Comparison of ENCODE assay signal across 8 cellular contexts in the genomic region with DNA sequence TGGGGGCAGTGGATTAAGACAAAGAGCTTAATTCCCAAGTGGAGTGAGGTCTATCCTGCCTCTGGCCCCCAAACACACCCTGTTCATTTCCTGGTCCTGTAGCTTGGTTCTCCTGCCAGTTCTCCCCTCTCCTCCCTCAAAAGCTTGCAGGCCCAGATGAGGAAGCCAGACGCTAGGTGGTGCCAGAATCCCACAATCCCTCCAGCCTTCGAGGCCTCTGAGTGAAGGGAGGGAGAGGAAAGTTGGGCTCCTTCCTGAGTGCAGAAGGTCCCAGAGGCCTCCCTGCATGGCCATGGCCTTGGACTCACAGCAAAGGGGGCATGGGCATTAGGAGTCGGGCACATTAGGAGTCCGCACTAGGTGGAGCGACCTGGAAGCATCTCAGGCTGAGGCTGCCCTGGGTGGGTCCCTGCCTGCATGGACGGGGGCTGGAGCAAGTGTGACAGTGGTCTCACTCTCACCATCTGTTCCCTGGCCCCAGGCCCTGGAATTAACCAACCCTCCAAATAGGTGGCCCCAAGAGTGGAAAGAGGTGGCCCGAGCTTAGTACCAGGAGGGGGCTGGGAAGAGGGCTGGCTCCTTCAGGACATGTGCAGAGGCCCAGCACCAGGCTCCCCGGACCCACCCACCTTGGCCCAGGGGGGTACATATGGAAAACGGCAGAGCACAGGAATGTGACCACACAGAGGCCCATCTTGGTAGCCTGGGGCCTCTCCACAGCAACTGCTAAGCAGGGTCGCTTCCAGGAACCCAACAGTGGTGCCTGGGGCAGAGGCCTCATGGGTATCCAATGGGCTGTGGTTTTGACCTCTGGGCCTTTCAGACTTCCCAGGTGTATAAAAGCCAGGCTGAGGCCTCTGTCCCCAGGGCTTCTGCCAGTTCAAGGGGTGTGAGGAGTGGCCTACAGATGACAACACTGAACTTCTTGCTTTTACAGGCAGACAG. TPM values are rescaled to one million over a fixed set of nuclear protein-coding genes. Genes with fewer than 3 reads are reported as not detected.
DNase-seq lines count a peak whose midpoint lies in the region; ATAC-seq and TF ChIP-seq lines count a peak whose summit lies in the region.

No MANE protein-coding gene starts in this region.

- DNase-seq in AG10803 (ENCODE audit: low read depth), result peak; percentile 23
- peak; percentile 74 for DNase-seq in NCI-H226
- DNase-seq in activated naive CD8-positive, alpha-beta T cell treated with anti-CD3 and anti-CD28 coated beads, Interleukin-2, amount 50 U/mL, for 24 hours, result no peak
- DNase-seq in iPS DF 6.9 (ENCODE audit: low read depth, low spot score), result peak; percentile 74
- peak; percentile 73 to 74 for DNase-seq in thyroid gland
- DNase-seq in prostate gland (ENCODE audit: low spot score), result no peak
- DNase-seq in gastrocnemius medialis, result no peak

- no peak overlapping the region for H3K4me3 ChIP-seq in AG10803 (ENCODE audit: low read length)
- H3K4me3 ChIP-seq in GM12875 (ENCODE audit: low read depth, low read length), result no peak overlapping the region
- H3K4me3 ChIP-seq in iPS DF 6.9 (ENCODE audit: low read length), result no peak overlapping the region
- no peak overlapping the region for H3K4me3 ChIP-seq in thyroid gland (replicated peaks in 1 of 3)
- no peak overlapping the region for H3K4me3 ChIP-seq in prostate gland
- no peak overlapping the region for H3K4me3 ChIP-seq in gastrocnemius medialis

- no peaks in the 10 kb centered on the region for H3K9me3 ChIP-seq in iPS DF 6.9 (ENCODE audit: control insufficient read depth, insufficient read depth, low read length)
- H3K9me3 ChIP-seq in thyroid gland, result no peaks in the 10 kb centered on the region
- no peaks in the 10 kb centered on the region for H3K9me3 ChIP-seq in prostate gland
- H3K9me3 ChIP-seq in gastrocnemius medialis, result no peaks in the 10 kb centered on the region

- in situ Hi-C loops in gastrocnemius medialis (cut with MboI; ENCODE audit: low sequenced_read_pairs in 4 of 4), result no loop called here

- H3K9me3 Mint-ChIP-seq in activated naive CD8-positive, alpha-beta T cell treated with anti-CD3 and anti-CD28 coated beads, Interleukin-2, amount 50 U/mL, for 24 hours, result no peaks in the 10 kb centered on the region

- H3K27me3 Mint-ChIP-seq in activated naive CD8-positive, alpha-beta T cell treated with anti-CD3 and anti-CD28 coated beads, Interleukin-2, amount 50 U/mL, for 24 hours, result no peaks in the 10 kb centered on the region

- H3K27me3 ChIP-seq in iPS DF 6.9 (ENCODE audit: control insufficient read depth, insufficient read depth, low read length) (no peaks in the 10 kb centered on the region), thyroid gland (no peaks in the 10 kb centered on the region), prostate gland (replicated peaks; ENCODE audit: insufficient read depth) (no peaks in the 10 kb centered on the region), gastrocnemius medialis (no peaks in the 10 kb centered on the region)

- WGBS in iPS DF 6.9 (ENCODE audit: insufficient coverage, insufficient read length), result no CpG with 5 or more reads among the region's 10 CpGs
- 70 to 72% methylated on average over 7 to 10 of the region's 10 CpGs for WGBS in thyroid gland, 2 donors
- 65% methylated on average over 10 of the region's 10 CpGs for WGBS in prostate gland

- H3K4me1 Mint-ChIP-seq in activated naive CD8-positive, alpha-beta T cell treated with anti-CD3 and anti-CD28 coated beads, Interleukin-2, amount 50 U/mL, for 24 hours, result peaks cover 74% of the 10 kb centered on the region

- TF ChIP-seq CTCF in AG10803 (conservative IDR thresholded peaks at IDR 0.05; ENCODE audit: low read length) (peak; percentile 51), GM12875 (IDR thresholded peaks at IDR 0.05; ENCODE audit: borderline replicate concordance, insufficient read depth, low read depth, low read length) (peak; percentile 67; the same call in 1 of the 2 replicates), thyroid gland (IDR thresholded peaks at IDR 0.05) (peak in 4 of 6 experiments; percentile 54 to 61 (median 61)), prostate gland (IDR thresholded peaks at IDR 0.05) (peak in 2 of 4 experiments; percentile 26 to 56), gastrocnemius medialis (IDR thresholded peaks at IDR 0.05 in 4 of 5, conservative IDR thresholded peaks at IDR 0.05 in 1 of 5) (peak in 1 of 5 experiments; percentile 25)

- H3K36me3 Mint-ChIP-seq in activated naive CD8-positive, alpha-beta T cell treated with anti-CD3 and anti-CD28 coated beads, Interleukin-2, amount 50 U/mL, for 24 hours (ENCODE audit: low read depth), result peaks cover 5% of the 10 kb centered on the region

- no peak for ATAC-seq in activated naive CD8-positive, alpha-beta T cell treated with anti-CD3 and anti-CD28 coated beads, Interleukin-2, amount 50 U/mL, for 24 hours
- no peak for ATAC-seq in gastrocnemius medialis

- no peak overlapping the region for H3K27ac ChIP-seq in iPS DF 6.9 (ENCODE audit: low read length)
- H3K27ac ChIP-seq in thyroid gland, result peak overlapping the region in 2 of 3 donors; percentile 53 to 89
- no peak overlapping the region for H3K27ac ChIP-seq in prostate gland
- H3K27ac ChIP-seq in gastrocnemius medialis, result no peak overlapping the region

- peaks cover 6% of the 10 kb centered on the region for H3K4me1 ChIP-seq in iPS DF 6.9 (ENCODE audit: control insufficient read depth, insufficient read depth, low read length)
- H3K4me1 ChIP-seq in thyroid gland, result peaks cover 30 to 71% of the 10 kb centered on the region in 2 donors
- peaks cover 5% of the 10 kb centered on the region for H3K4me1 ChIP-seq in prostate gland (replicated peaks)
- peaks cover 8 to 9% of the 10 kb centered on the region in 2 donors for H3K4me1 ChIP-seq in gastrocnemius medialis

- no peaks in the 10 kb centered on the region for H3K36me3 ChIP-seq in iPS DF 6.9 (ENCODE audit: control insufficient read depth, insufficient read depth, low read length)
- no peaks in the 10 kb centered on the region for H3K36me3 ChIP-seq in thyroid gland
- H3K36me3 ChIP-seq in prostate gland, result no peaks in the 10 kb centered on the region
- no peaks in the 10 kb centered on the region for H3K36me3 ChIP-seq in gastrocnemius medialis

- TF ChIP-seq POLR2A in thyroid gland (IDR thresholded peaks at IDR 0.05) (no peak), prostate gland (IDR thresholded peaks at IDR 0.05) (no peak), gastrocnemius medialis (IDR thresholded peaks at IDR 0.05) (no peak)

- intact Hi-C loops in thyroid gland (cut with DNase I), result loop anchor here (5.0 kb wide), 1 partner anchor 392 kb away; no protein-coding TSS in a partner anchor
- intact Hi-C loops in prostate gland (cut with DNase I), result loop anchor here (5.0 kb wide), 3 partner anchors 128 to 377 kb away; no protein-coding TSS in a partner anchor
- intact Hi-C loops in gastrocnemius medialis (cut with DNase I; ENCODE audit: low total_unique reads), result loop anchor here (5.0 kb wide), 1 partner anchor 392 kb away; no protein-coding TSS in a partner anchor

- H3K4me3 Mint-ChIP-seq in activated naive CD8-positive, alpha-beta T cell treated with anti-CD3 and anti-CD28 coated beads, Interleukin-2, amount 50 U/mL, for 24 hours, result no peak overlapping the region

- peak overlapping the region; percentile 99 for H3K27ac Mint-ChIP-seq in activated naive CD8-positive, alpha-beta T cell treated with anti-CD3 and anti-CD28 coated beads, Interleukin-2, amount 50 U/mL, for 24 hours

RNA-seq across cellular contexts. Expression of gene FXYD2, which starts 5.2 kb away (rescaled TPM):
- total RNA-seq in thyroid gland (1 to 10 TPM in 3 of 4 donors, under 1 TPM in 1; 0.42 to 2.8 (median 1.5) TPM), prostate gland (1 to 10 TPM in 1 of 2 donors, under 1 TPM in 1; 0.87 to 1.8 TPM), gastrocnemius medialis (under 1 TPM in 1 of 4 donors, not detected in 3; 0.87 TPM)

RNA-seq across cellular contexts. Expression of gene DSCAML1, which starts 22.4 kb away (rescaled TPM):
- 1 to 10 TPM in 2 of 4 donors, under 1 TPM in 2; 0.54 to 1.8 (median 0.99) TPM for total RNA-seq in thyroid gland
- 1 to 10 TPM in 1 of 2 donors, under 1 TPM in 1; 0.14 to 2.8 TPM for total RNA-seq in prostate gland
- under 1 TPM; 0.05 to 0.15 (median 0.07) TPM for total RNA-seq in gastrocnemius medialis

RNA-seq across cellular contexts. Expression of gene FXYD6, which starts 57.1 kb away (rescaled TPM):
- total RNA-seq in thyroid gland (100 to 1,000 TPM in 2 of 4 donors, 10 to 100 TPM in 2; 34.2 to 143 (median 88.6) TPM), prostate gland (100 to 1,000 TPM in 1 of 2 donors, 10 to 100 TPM in 1; 29.6 to 366 TPM), gastrocnemius medialis (10 to 100 TPM in 1 of 4 donors, 1 to 10 TPM in 3; 2.9 to 17.7 (median 5.4) TPM)

Comparison
In these comparisons a context has a peak if more than half of its experiments do, and no peak if none do; other contexts are left out.
1. DNase-seq: peak in AG10803 (single experiment), NCI-H226 (single experiment), iPS DF 6.9 (single experiment) and thyroid gland (2 of 2); none in activated naive CD8-positive, alpha-beta T cell treated with anti-CD3 and anti-CD28 coated beads, Interleukin-2, amount 50 U/mL, for 24 hours (single experiment), prostate gland (single experiment) and gastrocnemius medialis (0 of 2).
2. H3K27ac ChIP-seq: peak in thyroid gland (2 of 3); none in iPS DF 6.9 (single experiment), prostate gland (0 of 2) and gastrocnemius medialis (0 of 4).